ENCODE assay signal across 2 cellular contexts in the genomic region with DNA sequence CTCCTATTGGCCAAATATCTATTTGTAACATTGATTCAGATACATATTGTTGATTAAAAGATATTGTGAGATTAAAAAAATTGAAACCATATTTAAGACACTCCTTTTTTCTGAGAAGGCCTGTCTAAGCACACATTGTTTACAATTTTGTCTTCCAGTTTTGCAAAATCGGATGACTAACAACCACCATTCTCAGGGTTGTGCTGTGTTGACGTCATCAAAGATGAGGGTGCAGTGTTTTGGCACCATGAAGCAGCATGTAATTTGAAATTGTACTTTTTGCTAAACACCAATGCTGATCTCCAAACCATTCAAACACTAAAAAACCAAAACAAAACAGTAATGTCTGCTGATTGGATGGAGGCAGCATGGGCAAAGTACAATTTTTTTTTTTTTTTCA.
TF ChIP-seq lines count a peak whose summit lies in the region.

No MANE protein-coding gene starts in this region.

TF ChIP-seq in HEK293, 187 proteins besides CTCF, POLR2A, EP300 and RAD21 (continued from another document and continues in another):
- TF ChIP-seq, protein P1, sequence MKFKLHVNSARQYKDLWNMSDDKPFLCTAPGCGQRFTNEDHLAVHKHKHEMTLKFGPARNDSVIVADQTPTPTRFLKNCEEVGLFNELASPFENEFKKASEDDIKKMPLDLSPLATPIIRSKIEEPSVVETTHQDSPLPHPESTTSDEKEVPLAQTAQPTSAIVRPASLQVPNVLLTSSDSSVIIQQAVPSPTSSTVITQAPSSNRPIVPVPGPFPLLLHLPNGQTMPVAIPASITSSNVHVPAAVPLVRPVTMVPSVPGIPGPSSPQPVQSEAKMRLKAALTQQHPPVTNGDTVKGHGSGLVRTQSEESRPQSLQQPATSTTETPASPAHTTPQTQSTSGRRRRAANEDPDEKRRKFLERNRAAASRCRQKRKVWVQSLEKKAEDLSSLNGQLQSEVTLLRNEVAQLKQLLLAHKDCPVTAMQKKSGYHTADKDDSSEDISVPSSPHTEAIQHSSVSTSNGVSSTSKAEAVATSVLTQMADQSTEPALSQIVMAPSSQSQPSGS (tag by site-specific recombination; IDR thresholded peaks at IDR 0.05; ENCODE audit: low read depth) = peak; percentile 64
- TF ChIP-seq ZBTB48 (tag by site-specific recombination; IDR thresholded peaks at IDR 0.05) (no peak), ZNF76 (tag by site-specific recombination; IDR thresholded peaks at IDR 0.05; ENCODE audit: borderline replicate concordance, low read depth) (no peak), ZNF48 (tag by site-specific recombination; IDR thresholded peaks at IDR 0.05) (no peak), ZNF777 (tag by site-specific recombination; IDR thresholded peaks at IDR 0.05; ENCODE audit: borderline replicate concordance) (no peak), ZNF629 (tag by site-specific recombination; IDR thresholded peaks at IDR 0.05) (peak; percentile 47), ZNF16 (tag by site-specific recombination; IDR thresholded peaks at IDR 0.05; ENCODE audit: low read depth) (no peak)
- TF ChIP-seq, protein P2, sequence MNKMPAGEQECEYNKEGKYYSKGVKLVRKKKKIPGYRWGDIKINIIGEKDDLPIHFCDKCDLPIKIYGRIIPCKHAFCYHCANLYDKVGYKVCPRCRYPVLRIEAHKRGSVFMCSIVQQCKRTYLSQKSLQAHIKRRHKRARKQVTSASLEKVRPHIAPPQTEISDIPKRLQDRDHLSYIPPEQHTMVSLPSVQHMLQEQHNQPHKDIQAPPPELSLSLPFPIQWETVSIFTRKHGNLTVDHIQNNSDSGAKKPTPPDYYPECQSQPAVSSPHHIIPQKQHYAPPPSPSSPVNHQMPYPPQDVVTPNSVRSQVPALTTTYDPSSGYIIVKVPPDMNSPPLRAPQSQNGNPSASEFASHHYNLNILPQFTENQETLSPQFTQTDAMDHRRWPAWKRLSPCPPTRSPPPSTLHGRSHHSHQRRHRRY (tag by site-specific recombination; IDR thresholded peaks at IDR 0.05) = no peak
- TF ChIP-seq, protein P3, sequence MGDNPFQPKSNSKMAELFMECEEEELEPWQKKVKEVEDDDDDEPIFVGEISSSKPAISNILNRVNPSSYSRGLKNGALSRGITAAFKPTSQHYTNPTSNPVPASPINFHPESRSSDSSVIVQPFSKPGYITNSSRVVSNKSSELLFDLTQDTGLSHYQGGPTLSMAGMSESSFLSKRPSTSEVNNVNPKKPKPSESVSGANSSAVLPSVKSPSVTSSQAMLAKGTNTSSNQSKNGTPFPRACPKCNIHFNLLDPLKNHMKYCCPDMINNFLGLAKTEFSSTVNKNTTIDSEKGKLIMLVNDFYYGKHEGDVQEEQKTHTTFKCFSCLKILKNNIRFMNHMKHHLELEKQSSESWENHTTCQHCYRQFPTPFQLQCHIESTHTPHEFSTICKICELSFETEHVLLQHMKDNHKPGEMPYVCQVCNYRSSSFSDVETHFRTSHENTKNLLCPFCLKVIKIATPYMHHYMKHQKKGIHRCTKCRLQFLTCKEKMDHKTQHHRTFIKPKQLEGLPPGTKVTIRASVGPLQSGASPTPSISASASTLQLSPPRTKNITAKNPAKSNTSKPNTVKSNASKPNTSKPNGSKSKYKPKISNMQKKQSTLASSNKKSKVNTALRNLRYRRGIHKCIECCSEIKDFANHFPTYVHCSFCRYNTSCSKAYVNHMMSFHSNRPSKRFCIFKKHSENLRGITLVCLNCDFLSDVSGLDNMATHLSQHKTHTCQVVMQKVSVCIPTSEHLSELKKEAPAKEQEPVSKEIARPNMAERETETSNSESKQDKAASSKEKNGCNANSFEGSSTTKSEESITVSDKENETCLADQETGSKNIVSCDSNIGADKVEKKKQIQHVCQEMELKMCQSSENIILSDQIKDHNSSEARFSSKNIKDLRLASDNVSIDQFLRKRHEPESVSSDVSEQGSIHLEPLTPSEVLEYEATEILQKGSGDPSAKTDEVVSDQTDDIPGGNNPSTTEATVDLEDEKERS (tag by site-specific recombination; IDR thresholded peaks at IDR 0.05) = no peak
- TF ChIP-seq, protein P4, sequence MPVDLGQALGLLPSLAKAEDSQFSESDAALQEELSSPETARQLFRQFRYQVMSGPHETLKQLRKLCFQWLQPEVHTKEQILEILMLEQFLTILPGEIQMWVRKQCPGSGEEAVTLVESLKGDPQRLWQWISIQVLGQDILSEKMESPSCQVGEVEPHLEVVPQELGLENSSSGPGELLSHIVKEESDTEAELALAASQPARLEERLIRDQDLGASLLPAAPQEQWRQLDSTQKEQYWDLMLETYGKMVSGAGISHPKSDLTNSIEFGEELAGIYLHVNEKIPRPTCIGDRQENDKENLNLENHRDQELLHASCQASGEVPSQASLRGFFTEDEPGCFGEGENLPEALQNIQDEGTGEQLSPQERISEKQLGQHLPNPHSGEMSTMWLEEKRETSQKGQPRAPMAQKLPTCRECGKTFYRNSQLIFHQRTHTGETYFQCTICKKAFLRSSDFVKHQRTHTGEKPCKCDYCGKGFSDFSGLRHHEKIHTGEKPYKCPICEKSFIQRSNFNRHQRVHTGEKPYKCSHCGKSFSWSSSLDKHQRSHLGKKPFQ (tag by site-specific recombination; IDR thresholded peaks at IDR 0.05) = no peak
- TF ChIP-seq, protein P5, sequence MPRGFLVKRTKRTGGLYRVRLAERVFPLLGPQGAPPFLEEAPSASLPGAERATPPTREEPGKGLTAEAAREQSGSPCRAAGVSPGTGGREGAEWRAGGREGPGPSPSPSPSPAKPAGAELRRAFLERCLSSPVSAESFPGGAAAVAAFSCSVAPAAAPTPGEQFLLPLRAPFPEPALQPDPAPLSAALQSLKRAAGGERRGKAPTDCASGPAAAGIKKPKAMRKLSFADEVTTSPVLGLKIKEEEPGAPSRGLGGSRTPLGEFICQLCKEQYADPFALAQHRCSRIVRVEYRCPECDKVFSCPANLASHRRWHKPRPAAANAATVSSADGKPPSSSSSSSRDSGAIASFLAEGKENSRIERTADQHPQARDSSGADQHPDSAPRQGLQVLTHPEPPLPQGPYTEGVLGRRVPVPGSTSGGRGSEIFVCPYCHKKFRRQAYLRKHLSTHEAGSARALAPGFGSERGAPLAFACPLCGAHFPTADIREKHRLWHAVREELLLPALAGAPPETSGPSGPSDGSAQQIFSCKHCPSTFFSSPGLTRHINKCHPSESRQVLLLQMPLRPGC (tag by site-specific recombination; IDR thresholded peaks at IDR 0.05) = no peak
- TF ChIP-seq, protein P6, sequence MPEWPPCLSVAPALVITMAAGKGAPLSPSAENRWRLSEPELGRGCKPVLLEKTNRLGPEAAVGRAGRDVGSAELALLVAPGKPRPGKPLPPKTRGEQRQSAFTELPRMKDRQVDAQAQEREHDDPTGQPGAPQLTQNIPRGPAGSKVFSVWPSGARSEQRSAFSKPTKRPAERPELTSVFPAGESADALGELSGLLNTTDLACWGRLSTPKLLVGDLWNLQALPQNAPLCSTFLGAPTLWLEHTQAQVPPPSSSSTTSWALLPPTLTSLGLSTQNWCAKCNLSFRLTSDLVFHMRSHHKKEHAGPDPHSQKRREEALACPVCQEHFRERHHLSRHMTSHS (tag by site-specific recombination; IDR thresholded peaks at IDR 0.05) = no peak

TF ChIP-seq in K562, 482 proteins besides CTCF, POLR2A, EP300 and RAD21 (continued from another document):
- peak; percentile 5; the same call in 1 of the 2 replicates for TF ChIP-seq JUND (IDR thresholded peaks at IDR 0.05; ENCODE audit: borderline replicate concordance, low read depth, low read length)
- no peak; the same call in 2 of the 3 replicates for TF ChIP-seq JUND (tag; IDR thresholded peaks at IDR 0.05; ENCODE audit: borderline replicate concordance, low read depth, low read length)
- TF ChIP-seq ATF7 (IDR thresholded peaks at IDR 0.05) = peak; percentile 12; the same call in 1 of the 2 replicates
